1 cellular context compared by ENCODE assay signal in the genomic region with DNA sequence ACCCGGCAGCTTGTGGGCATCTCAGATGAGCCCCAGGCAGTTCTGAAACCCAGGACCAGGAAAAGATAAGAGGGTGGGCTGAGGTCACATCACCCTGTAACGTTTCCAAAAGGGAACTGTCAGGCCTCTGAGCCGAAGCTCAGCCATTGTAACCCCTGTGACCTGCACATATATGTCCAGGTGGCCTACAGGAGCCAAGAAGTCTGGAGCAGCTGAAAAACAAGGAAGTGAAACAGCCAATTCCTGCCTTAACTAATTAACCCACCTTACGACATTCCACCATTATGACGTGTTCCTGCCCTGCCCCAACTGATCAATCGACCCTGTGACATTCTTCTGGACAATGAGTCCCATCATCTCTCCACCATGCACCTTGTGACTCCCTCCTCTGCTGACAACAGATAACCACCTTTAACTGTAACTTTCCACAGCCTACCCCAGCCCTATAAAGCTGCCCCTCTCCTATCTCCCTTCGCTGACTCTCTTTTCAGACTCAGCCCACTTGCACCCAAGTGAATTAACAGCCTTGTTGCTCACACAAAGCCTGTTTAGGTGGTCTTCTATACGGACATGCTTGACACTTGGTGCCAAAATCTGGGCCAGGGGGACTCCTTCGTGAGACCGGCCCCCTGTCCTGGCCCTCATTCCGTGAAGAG.
A peak's percentile ranks its signal among the peaks of the same experiment; 100 is the strongest.
TF ChIP-seq lines count a peak whose summit lies in the region.

No MANE protein-coding gene starts in this region.

TF ChIP-seq in K562, 482 proteins besides CTCF, POLR2A, EP300 and RAD21 (continued from another document):
- TF ChIP-seq RNF2 (IDR thresholded peaks at IDR 0.05) (0 out of 2 replicates have a peak, but pooled peaks have one; percentile 48), EHMT2 (IDR thresholded peaks at IDR 0.05) (peak; percentile 70; the same call in 1 of the 2 replicates), SMARCE1 (IDR thresholded peaks at IDR 0.05) (peak; percentile 61; the same call in 1 of the 2 replicates), ATF7 (IDR thresholded peaks at IDR 0.05) (peak; percentile 79), BCOR (IDR thresholded peaks at IDR 0.05) (0 out of 2 replicates have a peak, but pooled peaks have one; percentile 53), MECOM (CRISPR knock-in tag; IDR thresholded peaks at IDR 0.05) (0 out of 2 replicates have a peak, but pooled peaks have one; percentile 58), MTA1 (IDR thresholded peaks at IDR 0.05; ENCODE audit: borderline replicate concordance) (peak; percentile 46; the same call in 1 of the 2 replicates), HMBOX1 (IDR thresholded peaks at IDR 0.05) (peak; percentile 29; the same call in 1 of the 2 replicates), ZNF830 (CRISPR knock-in tag; IDR thresholded peaks at IDR 0.05) (peak; percentile 85; the same call in 1 of the 2 replicates), PHB2 (IDR thresholded peaks at IDR 0.05; ENCODE audit: low read depth) (peak; percentile 74; the same call in 1 of the 2 replicates), RBFOX2 (IDR thresholded peaks at IDR 0.05; ENCODE audit: low read depth, low read length) (peak; percentile 64), ZNF445 (CRISPR knock-in tag; IDR thresholded peaks at IDR 0.05; ENCODE audit: low read depth) (0 out of 2 replicates have a peak, but pooled peaks have one; percentile 58), CAMTA2 (CRISPR knock-in tag; conservative IDR thresholded peaks at IDR 0.05) (peak; percentile 52; the same call in 1 of the 2 replicates), TEAD1 (CRISPR knock-in tag; IDR thresholded peaks at IDR 0.05) (peak; percentile 70 to 85; a peak in 3 of 4 replicates), PML (IDR thresholded peaks at IDR 0.05; ENCODE audit: low read length) (peak; percentile 67), DDX20 (tag; IDR thresholded peaks at IDR 0.05; ENCODE audit: low read depth) (peak; percentile 84), NCOA1 (IDR thresholded peaks at IDR 0.05; ENCODE audit: low read depth) (peak; percentile 79), STAT5A (IDR thresholded peaks at IDR 0.05; ENCODE audit: borderline replicate concordance, low read length) (peak; percentile 41; the same call in 1 of the 2 replicates), USF1 (CRISPR knock-in tag; IDR thresholded peaks at IDR 0.05) (peak; percentile 67), PTRF (tag; IDR thresholded peaks at IDR 0.05) (peak; percentile 84), CREB3 (tag; conservative IDR thresholded peaks at IDR 0.05; ENCODE audit: low read depth) (peak; percentile 94), HDAC8 (tag; IDR thresholded peaks at IDR 0.05) (peak; percentile 95)
- TF ChIP-seq, protein P1, sequence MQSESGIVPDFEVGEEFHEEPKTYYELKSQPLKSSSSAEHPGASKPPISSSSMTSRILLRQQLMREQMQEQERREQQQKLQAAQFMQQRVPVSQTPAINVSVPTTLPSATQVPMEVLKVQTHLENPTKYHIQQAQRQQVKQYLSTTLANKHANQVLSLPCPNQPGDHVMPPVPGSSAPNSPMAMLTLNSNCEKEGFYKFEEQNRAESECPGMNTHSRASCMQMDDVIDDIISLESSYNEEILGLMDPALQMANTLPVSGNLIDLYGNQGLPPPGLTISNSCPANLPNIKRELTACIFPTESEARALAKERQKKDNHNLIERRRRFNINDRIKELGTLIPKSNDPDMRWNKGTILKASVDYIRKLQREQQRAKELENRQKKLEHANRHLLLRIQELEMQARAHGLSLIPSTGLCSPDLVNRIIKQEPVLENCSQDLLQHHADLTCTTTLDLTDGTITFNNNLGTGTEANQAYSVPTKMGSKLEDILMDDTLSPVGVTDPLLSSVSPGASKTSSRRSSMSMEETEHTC (IDR thresholded peaks at IDR 0.05): peak; percentile 83; the same call in 1 of the 2 replicates
- TF ChIP-seq, protein P2, sequence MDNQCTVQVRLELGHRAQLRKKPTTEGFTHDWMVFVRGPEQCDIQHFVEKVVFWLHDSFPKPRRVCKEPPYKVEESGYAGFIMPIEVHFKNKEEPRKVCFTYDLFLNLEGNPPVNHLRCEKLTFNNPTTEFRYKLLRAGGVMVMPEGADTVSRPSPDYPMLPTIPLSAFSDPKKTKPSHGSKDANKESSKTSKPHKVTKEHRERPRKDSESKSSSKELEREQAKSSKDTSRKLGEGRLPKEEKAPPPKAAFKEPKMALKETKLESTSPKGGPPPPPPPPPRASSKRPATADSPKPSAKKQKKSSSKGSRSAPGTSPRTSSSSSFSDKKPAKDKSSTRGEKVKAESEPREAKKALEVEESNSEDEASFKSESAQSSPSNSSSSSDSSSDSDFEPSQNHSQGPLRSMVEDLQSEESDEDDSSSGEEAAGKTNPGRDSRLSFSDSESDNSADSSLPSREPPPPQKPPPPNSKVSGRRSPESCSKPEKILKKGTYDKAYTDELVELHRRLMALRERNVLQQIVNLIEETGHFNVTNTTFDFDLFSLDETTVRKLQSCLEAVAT (IDR thresholded peaks at IDR 0.05): peak; percentile 86 to 92; a peak in 3 of 4 replicates
